Comparison of ENCODE assay signal across 1 cellular context in genomic region chr14:76151398-76152332, GRCh38.
TF ChIP-seq lines count a peak whose summit lies in the region.

Gene GPATCH2L, plus strand, starts transcription at chr14:76151922. Its CDS starts 2,442 bp downstream, at chr14:76154364.

TF ChIP-seq in GM12878, 131 proteins besides CTCF, POLR2A, EP300 and RAD21 (continued from another document and continues in another):
- TF ChIP-seq, protein P1, sequence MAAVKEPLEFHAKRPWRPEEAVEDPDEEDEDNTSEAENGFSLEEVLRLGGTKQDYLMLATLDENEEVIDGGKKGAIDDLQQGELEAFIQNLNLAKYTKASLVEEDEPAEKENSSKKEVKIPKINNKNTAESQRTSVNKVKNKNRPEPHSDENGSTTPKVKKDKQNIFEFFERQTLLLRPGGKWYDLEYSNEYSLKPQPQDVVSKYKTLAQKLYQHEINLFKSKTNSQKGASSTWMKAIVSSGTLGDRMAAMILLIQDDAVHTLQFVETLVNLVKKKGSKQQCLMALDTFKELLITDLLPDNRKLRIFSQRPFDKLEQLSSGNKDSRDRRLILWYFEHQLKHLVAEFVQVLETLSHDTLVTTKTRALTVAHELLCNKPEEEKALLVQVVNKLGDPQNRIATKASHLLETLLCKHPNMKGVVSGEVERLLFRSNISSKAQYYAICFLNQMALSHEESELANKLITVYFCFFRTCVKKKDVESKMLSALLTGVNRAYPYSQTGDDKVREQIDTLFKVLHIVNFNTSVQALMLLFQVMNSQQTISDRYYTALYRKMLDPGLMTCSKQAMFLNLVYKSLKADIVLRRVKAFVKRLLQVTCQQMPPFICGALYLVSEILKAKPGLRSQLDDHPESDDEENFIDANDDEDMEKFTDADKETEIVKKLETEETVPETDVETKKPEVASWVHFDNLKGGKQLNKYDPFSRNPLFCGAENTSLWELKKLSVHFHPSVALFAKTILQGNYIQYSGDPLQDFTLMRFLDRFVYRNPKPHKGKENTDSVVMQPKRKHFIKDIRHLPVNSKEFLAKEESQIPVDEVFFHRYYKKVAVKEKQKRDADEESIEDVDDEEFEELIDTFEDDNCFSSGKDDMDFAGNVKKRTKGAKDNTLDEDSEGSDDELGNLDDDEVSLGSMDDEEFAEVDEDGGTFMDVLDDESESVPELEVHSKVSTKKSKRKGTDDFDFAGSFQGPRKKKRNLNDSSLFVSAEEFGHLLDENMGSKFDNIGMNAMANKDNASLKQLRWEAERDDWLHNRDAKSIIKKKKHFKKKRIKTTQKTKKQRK (IDR thresholded peaks at IDR 0.05; ENCODE audit: low read depth, low read length): no peak
- TF ChIP-seq SMC3 (IDR thresholded peaks at IDR 0.05; ENCODE audit: borderline replicate concordance, low read length): peak; percentile 6; the same call in 1 of the 2 replicates
- TF ChIP-seq HCFC1 (IDR thresholded peaks at IDR 0.05; ENCODE audit: low read length): no peak
- TF ChIP-seq NFYA (IDR thresholded peaks at IDR 0.05; ENCODE audit: borderline replicate concordance, low read depth, low read length): no peak
- TF ChIP-seq, protein P2, sequence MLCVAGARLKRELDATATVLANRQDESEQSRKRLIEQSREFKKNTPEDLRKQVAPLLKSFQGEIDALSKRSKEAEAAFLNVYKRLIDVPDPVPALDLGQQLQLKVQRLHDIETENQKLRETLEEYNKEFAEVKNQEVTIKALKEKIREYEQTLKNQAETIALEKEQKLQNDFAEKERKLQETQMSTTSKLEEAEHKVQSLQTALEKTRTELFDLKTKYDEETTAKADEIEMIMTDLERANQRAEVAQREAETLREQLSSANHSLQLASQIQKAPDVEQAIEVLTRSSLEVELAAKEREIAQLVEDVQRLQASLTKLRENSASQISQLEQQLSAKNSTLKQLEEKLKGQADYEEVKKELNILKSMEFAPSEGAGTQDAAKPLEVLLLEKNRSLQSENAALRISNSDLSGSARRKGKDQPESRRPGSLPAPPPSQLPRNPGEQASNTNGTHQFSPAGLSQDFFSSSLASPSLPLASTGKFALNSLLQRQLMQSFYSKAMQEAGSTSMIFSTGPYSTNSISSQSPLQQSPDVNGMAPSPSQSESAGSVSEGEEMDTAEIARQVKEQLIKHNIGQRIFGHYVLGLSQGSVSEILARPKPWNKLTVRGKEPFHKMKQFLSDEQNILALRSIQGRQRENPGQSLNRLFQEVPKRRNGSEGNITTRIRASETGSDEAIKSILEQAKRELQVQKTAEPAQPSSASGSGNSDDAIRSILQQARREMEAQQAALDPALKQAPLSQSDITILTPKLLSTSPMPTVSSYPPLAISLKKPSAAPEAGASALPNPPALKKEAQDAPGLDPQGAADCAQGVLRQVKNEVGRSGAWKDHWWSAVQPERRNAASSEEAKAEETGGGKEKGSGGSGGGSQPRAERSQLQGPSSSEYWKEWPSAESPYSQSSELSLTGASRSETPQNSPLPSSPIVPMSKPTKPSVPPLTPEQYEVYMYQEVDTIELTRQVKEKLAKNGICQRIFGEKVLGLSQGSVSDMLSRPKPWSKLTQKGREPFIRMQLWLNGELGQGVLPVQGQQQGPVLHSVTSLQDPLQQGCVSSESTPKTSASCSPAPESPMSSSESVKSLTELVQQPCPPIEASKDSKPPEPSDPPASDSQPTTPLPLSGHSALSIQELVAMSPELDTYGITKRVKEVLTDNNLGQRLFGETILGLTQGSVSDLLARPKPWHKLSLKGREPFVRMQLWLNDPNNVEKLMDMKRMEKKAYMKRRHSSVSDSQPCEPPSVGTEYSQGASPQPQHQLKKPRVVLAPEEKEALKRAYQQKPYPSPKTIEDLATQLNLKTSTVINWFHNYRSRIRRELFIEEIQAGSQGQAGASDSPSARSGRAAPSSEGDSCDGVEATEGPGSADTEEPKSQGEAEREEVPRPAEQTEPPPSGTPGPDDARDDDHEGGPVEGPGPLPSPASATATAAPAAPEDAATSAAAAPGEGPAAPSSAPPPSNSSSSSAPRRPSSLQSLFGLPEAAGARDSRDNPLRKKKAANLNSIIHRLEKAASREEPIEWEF (IDR thresholded peaks at IDR 0.05; ENCODE audit: insufficient replicate concordance, low read depth, low read length): no peak
- no peak for TF ChIP-seq FOS (IDR thresholded peaks at IDR 0.05; ENCODE audit: borderline replicate concordance, extremely low read depth, insufficient read length)
- no peak for TF ChIP-seq BCL11A (IDR thresholded peaks at IDR 0.05; ENCODE audit: low read depth, low read length)
- TF ChIP-seq HDAC6 (IDR thresholded peaks at IDR 0.05; ENCODE audit: unreplicated experiment): no peak
- no peak for TF ChIP-seq EZH2 (IDR thresholded peaks at IDR 0.05; ENCODE audit: borderline replicate concordance, control insufficient read depth, low read depth, low read length)
- no peak for TF ChIP-seq ZNF687 (IDR thresholded peaks at IDR 0.05)
- TF ChIP-seq IKZF1 (conservative IDR thresholded peaks at IDR 0.05): peak; percentile 60
- no peak for TF ChIP-seq NFXL1 (IDR thresholded peaks at IDR 0.05; ENCODE audit: borderline replicate concordance)
- TF ChIP-seq FOXK2 (IDR thresholded peaks at IDR 0.05): no peak
- TF ChIP-seq, protein P3, sequence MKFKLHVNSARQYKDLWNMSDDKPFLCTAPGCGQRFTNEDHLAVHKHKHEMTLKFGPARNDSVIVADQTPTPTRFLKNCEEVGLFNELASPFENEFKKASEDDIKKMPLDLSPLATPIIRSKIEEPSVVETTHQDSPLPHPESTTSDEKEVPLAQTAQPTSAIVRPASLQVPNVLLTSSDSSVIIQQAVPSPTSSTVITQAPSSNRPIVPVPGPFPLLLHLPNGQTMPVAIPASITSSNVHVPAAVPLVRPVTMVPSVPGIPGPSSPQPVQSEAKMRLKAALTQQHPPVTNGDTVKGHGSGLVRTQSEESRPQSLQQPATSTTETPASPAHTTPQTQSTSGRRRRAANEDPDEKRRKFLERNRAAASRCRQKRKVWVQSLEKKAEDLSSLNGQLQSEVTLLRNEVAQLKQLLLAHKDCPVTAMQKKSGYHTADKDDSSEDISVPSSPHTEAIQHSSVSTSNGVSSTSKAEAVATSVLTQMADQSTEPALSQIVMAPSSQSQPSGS (IDR thresholded peaks at IDR 0.05; ENCODE audit: low read length): peak; percentile 59; the same call in 1 of the 2 replicates
- TF ChIP-seq RBBP5 (conservative IDR thresholded peaks at IDR 0.05): no peak
- no peak for TF ChIP-seq SUZ12 (IDR thresholded peaks at IDR 0.05; ENCODE audit: unreplicated experiment)
- no peak for TF ChIP-seq FOXM1 (IDR thresholded peaks at IDR 0.05; ENCODE audit: low read depth, low read length)
- no peak; the same call in 1 of the 2 replicates for TF ChIP-seq YY1 (IDR thresholded peaks at IDR 0.05; ENCODE audit: low read depth, low read length)
- TF ChIP-seq ZBTB4 (CRISPR knock-in tag; IDR thresholded peaks at IDR 0.05): no peak
- peak; percentile 84 for TF ChIP-seq TAF1 (IDR thresholded peaks at IDR 0.05; ENCODE audit: borderline replicate concordance, low read depth, low read length)
- TF ChIP-seq, protein P4, sequence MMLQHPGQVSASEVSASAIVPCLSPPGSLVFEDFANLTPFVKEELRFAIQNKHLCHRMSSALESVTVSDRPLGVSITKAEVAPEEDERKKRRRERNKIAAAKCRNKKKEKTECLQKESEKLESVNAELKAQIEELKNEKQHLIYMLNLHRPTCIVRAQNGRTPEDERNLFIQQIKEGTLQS (IDR thresholded peaks at IDR 0.05; ENCODE audit: borderline replicate concordance, extremely low read depth, low read depth, low read length): no peak
- no peak; the same call in none of the 2 replicates for TF ChIP-seq LARP7 (IDR thresholded peaks at IDR 0.05)
- no peak for TF ChIP-seq SMAD1 (IDR thresholded peaks at IDR 0.05; ENCODE audit: low read depth, partially characterized antibody)
- TF ChIP-seq GABPA (IDR thresholded peaks at IDR 0.05; ENCODE audit: low read depth): peak; percentile 87
- no peak for TF ChIP-seq ZBTB33 (IDR thresholded peaks at IDR 0.05)
- TF ChIP-seq CHD4 (IDR thresholded peaks at IDR 0.05): no peak
- TF ChIP-seq TCF3 (IDR thresholded peaks at IDR 0.05; ENCODE audit: borderline replicate concordance, insufficient read depth, low read depth, low read length): peak; percentile 86
- no peak for TF ChIP-seq IRF4 (IDR thresholded peaks at IDR 0.05; ENCODE audit: low read depth, low read length)
- TF ChIP-seq CEBPB (IDR thresholded peaks at IDR 0.05; ENCODE audit: borderline replicate concordance in 1 of 2, low read depth in 2 of 2, low read length in 2 of 2): no peak
- TF ChIP-seq SRF (IDR thresholded peaks at IDR 0.05; ENCODE audit: low read depth in 2 of 2, low read length in 2 of 2): 0 out of 4 replicates have a peak, but pooled peaks of 1 of the 2 experiments have one; percentile 45
- TF ChIP-seq HDAC2 (IDR thresholded peaks at IDR 0.05): no peak
- TF ChIP-seq JUND (IDR thresholded peaks at IDR 0.05; ENCODE audit: low read depth, low read length): no peak
- TF ChIP-seq, protein P5, sequence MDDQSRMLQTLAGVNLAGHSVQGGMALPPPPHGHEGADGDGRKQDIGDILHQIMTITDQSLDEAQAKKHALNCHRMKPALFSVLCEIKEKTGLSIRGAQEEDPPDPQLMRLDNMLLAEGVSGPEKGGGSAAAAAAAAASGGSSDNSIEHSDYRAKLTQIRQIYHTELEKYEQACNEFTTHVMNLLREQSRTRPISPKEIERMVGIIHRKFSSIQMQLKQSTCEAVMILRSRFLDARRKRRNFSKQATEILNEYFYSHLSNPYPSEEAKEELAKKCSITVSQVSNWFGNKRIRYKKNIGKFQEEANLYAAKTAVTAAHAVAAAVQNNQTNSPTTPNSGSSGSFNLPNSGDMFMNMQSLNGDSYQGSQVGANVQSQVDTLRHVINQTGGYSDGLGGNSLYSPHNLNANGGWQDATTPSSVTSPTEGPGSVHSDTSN (IDR thresholded peaks at IDR 0.05; ENCODE audit: insufficient replicate concordance, low read depth, low read length): no peak
- TF ChIP-seq NR2C1 (IDR thresholded peaks at IDR 0.05): no peak
- no peak for TF ChIP-seq WRNIP1 (IDR thresholded peaks at IDR 0.05; ENCODE audit: borderline replicate concordance, low read depth, low read length)
- no peak; the same call in 1 of the 2 replicates for TF ChIP-seq GATAD2B (conservative IDR thresholded peaks at IDR 0.05; ENCODE audit: low read depth)
- no peak for TF ChIP-seq ZNF622 (IDR thresholded peaks at IDR 0.05)
- TF ChIP-seq, protein P6, sequence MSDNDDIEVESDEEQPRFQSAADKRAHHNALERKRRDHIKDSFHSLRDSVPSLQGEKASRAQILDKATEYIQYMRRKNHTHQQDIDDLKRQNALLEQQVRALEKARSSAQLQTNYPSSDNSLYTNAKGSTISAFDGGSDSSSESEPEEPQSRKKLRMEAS (IDR thresholded peaks at IDR 0.05; ENCODE audit: low read depth, low read length): no peak
- TF ChIP-seq ASH2L (IDR thresholded peaks at IDR 0.05; ENCODE audit: borderline replicate concordance, low read depth): no peak
- peak; percentile 81 for TF ChIP-seq ATF7 (IDR thresholded peaks at IDR 0.05; ENCODE audit: low read depth)
- 0 out of 2 replicates have a peak, but pooled peaks have one; percentile 83 for TF ChIP-seq NBN (IDR thresholded peaks at IDR 0.05)
